In genomic region chr7:142641252-142641651, GRCh38 we compare ENCODE assay signal across 6 cellular contexts.
DNase-seq lines count a peak whose midpoint lies in the region; ATAC-seq and TF ChIP-seq lines count a peak whose summit lies in the region.
"Not testable (repeated sequence)": the region's sequence is repeated elsewhere in the genome, so short reads cannot be mapped to it uniquely, and the experiment has no call there.

No MANE protein-coding gene starts in this region.

- CTCF ChIA-PET in activated CD4-positive, alpha-beta T cell treated with anti-CD3 and anti-CD28 coated beads for 36 hours (lab: Charles Lee): interaction anchor here (0.7 kb wide), 1 partner anchor 574 kb away, joined by 4 read pairs; no protein-coding TSS in a partner anchor

- H3K4me1 Mint-ChIP-seq in activated CD4-positive, alpha-beta T cell treated with anti-CD3 and anti-CD28 coated beads for 36 hours: peaks cover 13% of the 10 kb centered on the region
- not testable (repeated sequence) for H3K4me1 Mint-ChIP-seq in activated T-helper 17 cell treated with anti-CD3 and anti-CD28 coated beads, Interleukin-2, amount 50 U/mL, for 72 hours
- H3K4me1 Mint-ChIP-seq in activated naive CD8-positive, alpha-beta T cell (ENCODE audit: low read depth): peaks cover 16% of the 10 kb centered on the region

- intact Hi-C loops in activated CD4-positive, alpha-beta T cell treated with anti-CD3 and anti-CD28 coated beads for 36 hours (cut with DNase I, micrococcal nuclease): not testable (repeated sequence)

- DNase-seq in GM12865 (ENCODE audit: low read depth): peak; percentile 6
- not testable (repeated sequence) for DNase-seq in MM.1S; activated CD4-positive, alpha-beta T cell treated with anti-CD3 and anti-CD28 coated beads for 36 hours

- H3K4me3 ChIP-seq in GM12865 (ENCODE audit: low read depth, low read length); MM.1S (ENCODE audit: low read length): not testable (repeated sequence)

- not testable (repeated sequence) for H3K9me3 Mint-ChIP-seq in activated CD4-positive, alpha-beta T cell treated with anti-CD3 and anti-CD28 coated beads for 36 hours (ENCODE audit: low read depth); activated T-helper 17 cell treated with anti-CD3 and anti-CD28 coated beads, Interleukin-2, amount 50 U/mL, for 72 hours; activated naive CD8-positive, alpha-beta T cell (ENCODE audit: low read depth)

- not testable (repeated sequence) for H3K9ac ChIP-seq in MM.1S (ENCODE audit: low read length)

- ATAC-seq in HG02885 (IDR thresholded peaks at IDR 0.05; ENCODE audit: poor library complexity, unreplicated experiment): peak; percentile 40
- ATAC-seq in activated CD4-positive, alpha-beta T cell treated with anti-CD3 and anti-CD28 coated beads for 36 hours; activated T-helper 17 cell treated with anti-CD3 and anti-CD28 coated beads, Interleukin-2, amount 50 U/mL, for 72 hours (replicated peaks): not testable (repeated sequence)

- not testable (repeated sequence) for H3K79me2 ChIP-seq in MM.1S (ENCODE audit: low read length)

- not testable (repeated sequence) for H3K36me3 Mint-ChIP-seq in activated CD4-positive, alpha-beta T cell treated with anti-CD3 and anti-CD28 coated beads for 36 hours (ENCODE audit: low read depth); activated T-helper 17 cell treated with anti-CD3 and anti-CD28 coated beads, Interleukin-2, amount 50 U/mL, for 72 hours (ENCODE audit: low read depth); activated naive CD8-positive, alpha-beta T cell

- H3K27me3 ChIP-seq in MM.1S (replicated peaks; ENCODE audit: insufficient read depth, low read length): not testable (repeated sequence)

- not testable (repeated sequence) for H3F3A ChIP-seq in MM.1S (ENCODE audit: insufficient read depth, low read length)

- H3K4me3 Mint-ChIP-seq in activated CD4-positive, alpha-beta T cell treated with anti-CD3 and anti-CD28 coated beads for 36 hours; activated naive CD8-positive, alpha-beta T cell: not testable (repeated sequence)
- peak overlapping the region; percentile 30 for H3K4me3 Mint-ChIP-seq in activated T-helper 17 cell treated with anti-CD3 and anti-CD28 coated beads, Interleukin-2, amount 50 U/mL, for 72 hours

- not testable (repeated sequence) for H3K27me3 Mint-ChIP-seq in activated CD4-positive, alpha-beta T cell treated with anti-CD3 and anti-CD28 coated beads for 36 hours; activated T-helper 17 cell treated with anti-CD3 and anti-CD28 coated beads, Interleukin-2, amount 50 U/mL, for 72 hours; activated naive CD8-positive, alpha-beta T cell

- 0 out of 2 replicates have a peak overlapping the region, but pooled peaks have one; percentile 0 for H3K4me2 ChIP-seq in MM.1S (ENCODE audit: low read depth, low read length)

- not testable (repeated sequence) for H3K36me3 ChIP-seq in MM.1S (replicated peaks; ENCODE audit: insufficient read depth, low read length)

- not testable (repeated sequence) for H3K4me1 ChIP-seq in MM.1S (ENCODE audit: low read length)

- not testable (repeated sequence) for H3K9me3 ChIP-seq in MM.1S (replicated peaks; ENCODE audit: insufficient read depth, low read length)

- POLR2A ChIA-PET in activated CD4-positive, alpha-beta T cell treated with anti-CD3 and anti-CD28 coated beads for 36 hours (lab: Charles Lee): interaction anchor here (1.0 kb wide), 1 partner anchor 170 kb away, joined by 3 read pairs; no protein-coding TSS in a partner anchor

- not testable (repeated sequence) for H3K27ac ChIP-seq in MM.1S (ENCODE audit: low read length)

- H4K20me1 ChIP-seq in MM.1S (ENCODE audit: insufficient read depth, low read length): not testable (repeated sequence)

- H3K9me2 ChIP-seq in MM.1S (replicated peaks; ENCODE audit: insufficient read depth, low read length): not testable (repeated sequence)

- not testable (repeated sequence) for TF ChIP-seq CTCF in GM12865 (IDR thresholded peaks at IDR 0.05; ENCODE audit: insufficient read depth, low read depth, low read length, missing control alignments); MM.1S (IDR thresholded peaks at IDR 0.05; ENCODE audit: low read length)

- H3K27ac Mint-ChIP-seq in activated CD4-positive, alpha-beta T cell treated with anti-CD3 and anti-CD28 coated beads for 36 hours: peak overlapping the region; percentile 72
- not testable (repeated sequence) for H3K27ac Mint-ChIP-seq in activated T-helper 17 cell treated with anti-CD3 and anti-CD28 coated beads, Interleukin-2, amount 50 U/mL, for 72 hours
- peak overlapping the region; percentile 22 for H3K27ac Mint-ChIP-seq in activated naive CD8-positive, alpha-beta T cell

- 0 out of 2 replicates have a peak overlapping the region, but pooled peaks have one; percentile 5 for H2AFZ ChIP-seq in MM.1S (ENCODE audit: low read length)
